ENCODE assay signal across 3 cellular contexts in genomic region chr19:7138402-7138801, GRCh38.
TF ChIP-seq lines count a peak whose summit lies in the region.

No MANE protein-coding gene starts in this region.

TF ChIP-seq in HEK293, 187 proteins besides CTCF, POLR2A, EP300 and RAD21:
- TF ChIP-seq ZNF121 (tag by site-specific recombination; IDR thresholded peaks at IDR 0.05) (peak; percentile 60; the same call in 1 of the 2 replicates), ZNF560 (tag by site-specific recombination; IDR thresholded peaks at IDR 0.05; ENCODE audit: borderline replicate concordance) (no peak), ZNF473 (tag by site-specific recombination; IDR thresholded peaks at IDR 0.05) (no peak), ZBTB7A (tag by site-specific recombination; IDR thresholded peaks at IDR 0.05; ENCODE audit: low read depth) (no peak)

TF ChIP-seq in GM12878, 131 proteins besides CTCF, POLR2A, EP300 and RAD21 (continued from another document):
- TF ChIP-seq FOXM1 (IDR thresholded peaks at IDR 0.05; ENCODE audit: low read depth, low read length), result no peak
- TF ChIP-seq SREBF2 (IDR thresholded peaks at IDR 0.05; ENCODE audit: low read length), result no peak
- TF ChIP-seq IRF4 (IDR thresholded peaks at IDR 0.05; ENCODE audit: low read depth, low read length), result no peak
- no peak for TF ChIP-seq SIN3A (IDR thresholded peaks at IDR 0.05; ENCODE audit: low read depth, low read length)
- TF ChIP-seq CBX3 (IDR thresholded peaks at IDR 0.05; ENCODE audit: borderline replicate concordance, low read depth), result no peak
- TF ChIP-seq CBX5 (IDR thresholded peaks at IDR 0.05; ENCODE audit: low read depth), result no peak
- no peak for TF ChIP-seq USF2 (IDR thresholded peaks at IDR 0.05; ENCODE audit: borderline replicate concordance, low read depth, low read length)
- TF ChIP-seq SMAD5 (IDR thresholded peaks at IDR 0.05; ENCODE audit: low read depth), result no peak
- TF ChIP-seq CREB1 (IDR thresholded peaks at IDR 0.05; ENCODE audit: low read depth), result no peak
- TF ChIP-seq JUNB (IDR thresholded peaks at IDR 0.05), result no peak
- TF ChIP-seq POLR2AphosphoS5 (IDR thresholded peaks at IDR 0.05; ENCODE audit: low read length), result no peak
- no peak for TF ChIP-seq ZBTB11 (CRISPR knock-in tag; IDR thresholded peaks at IDR 0.05)
- no peak for TF ChIP-seq TARDBP (IDR thresholded peaks at IDR 0.05; ENCODE audit: borderline replicate concordance)
- no peak for TF ChIP-seq ETV6 (conservative IDR thresholded peaks at IDR 0.05 in 1 of 2, IDR thresholded peaks at IDR 0.05 in 1 of 2; ENCODE audit: borderline replicate concordance in 1 of 2, low read depth in 1 of 2)
- no peak for TF ChIP-seq WRNIP1 (IDR thresholded peaks at IDR 0.05; ENCODE audit: borderline replicate concordance, low read depth, low read length)

TF ChIP-seq in GM23338, 12 proteins besides CTCF, POLR2A, EP300 and RAD21 (continued from another document):
- no peak for TF ChIP-seq EZH2 (IDR thresholded peaks at IDR 0.05; ENCODE audit: low read depth, unreplicated experiment)
- TF ChIP-seq EZH2phosphoT487 (IDR thresholded peaks at IDR 0.05; ENCODE audit: unreplicated experiment), result no peak
- TF ChIP-seq NANOG (IDR thresholded peaks at IDR 0.05; ENCODE audit: borderline replicate concordance), result no peak
- TF ChIP-seq CREB1 (CRISPR knock-in tag; IDR thresholded peaks at IDR 0.05; ENCODE audit: low read depth), result no peak
- TF ChIP-seq ZNF331 (CRISPR knock-in tag; IDR thresholded peaks at IDR 0.05; ENCODE audit: low read depth), result no peak
- TF ChIP-seq POLR2AphosphoS5 (IDR thresholded peaks at IDR 0.05; ENCODE audit: low read depth), result no peak
- no peak for TF ChIP-seq REST (IDR thresholded peaks at IDR 0.05; ENCODE audit: unreplicated experiment)
- TF ChIP-seq ETS1 (IDR thresholded peaks at IDR 0.05), result no peak
- TF ChIP-seq ZNF114 (CRISPR knock-in tag; IDR thresholded peaks at IDR 0.05), result no peak
- TF ChIP-seq STAT1 (IDR thresholded peaks at IDR 0.05; ENCODE audit: unreplicated experiment), result no peak
- no peak for TF ChIP-seq ZNF462 (CRISPR knock-in tag; IDR thresholded peaks at IDR 0.05)
TF ChIP-seq in GM23338: peak in this region for 0.
